Comparison of ENCODE assay signal across 18 cellular contexts in genomic region chr11:126924381-126924780, GRCh38.
DNase-seq lines count a peak whose midpoint lies in the region; ATAC-seq and TF ChIP-seq lines count a peak whose summit lies in the region.
"Had no signal": no experiment of that assay in that cellular context is flagged by ENCODE, and none has a peak within 500 bp of the region (broad histone marks: within the 10 kb centered on the region; RNA-seq: fewer than 3 reads in every experiment).

No MANE protein-coding gene starts in this region.

- H3K18ac ChIP-seq in neuronal stem cell (ENCODE audit: low read length), result no peak overlapping the region

- H3K27me3 ChIP-seq in neuronal stem cell (ENCODE audit: control insufficient read depth in 3 of 3, insufficient read depth in 3 of 3, low read depth in 1 of 3, low read length in 3 of 3), result no peaks in the 10 kb centered on the region
- H3K27me3 ChIP-seq in psoas muscle (ENCODE audit: insufficient read depth in 3 of 3, low read length in 2 of 3), result peaks cover 0 to 6% (median 5%) of the 10 kb centered on the region in 3 donors
- H3K27me3 ChIP-seq: BE2C, BLaER1 had no signal

- no peak overlapping the region for H2BK120ac ChIP-seq in neuronal stem cell (ENCODE audit: low read depth, low read length)

- intact Hi-C loops in psoas muscle (cut with DNase I), result no loop called here

- no peak overlapping the region for H3K14ac ChIP-seq in neuronal stem cell (ENCODE audit: low read length)

- no peak overlapping the region for H2BK12ac ChIP-seq in neuronal stem cell (ENCODE audit: low read length)

- H3K27ac ChIP-seq in angular gyrus (ENCODE audit: low read depth, low read length) (peak overlapping the region; percentile 62), neuronal stem cell (replicated peaks; ENCODE audit: low read length) (no peak overlapping the region), psoas muscle (no peak overlapping the region)
- H3K27ac ChIP-seq: BLaER1 had no signal

- no peak overlapping the region for H2AFZ ChIP-seq in neuronal stem cell (ENCODE audit: low read length)

- no peak overlapping the region for H2AK5ac ChIP-seq in neuronal stem cell (ENCODE audit: low read depth, low read length)

- H3K4me2 ChIP-seq in neuronal stem cell (ENCODE audit: insufficient read depth, low read length, poor library complexity, severe bottlenecking), result no peak overlapping the region
- H3K4me2 ChIP-seq: BLaER1 had no signal

- WGBS in neuronal stem cell (ENCODE audit: extremely low coverage in 2 of 2, insufficient read length in 2 of 2, insufficient replicate concordance in 1 of 2), 2 donors, result no CpG with 5 or more reads among the region's 4 CpGs
- WGBS in psoas muscle, 3 donors, result 40 to 51% (median 44%) methylated on average over 4 of the region's 4 CpGs

- no peak for ATAC-seq in psoas muscle

- no peak overlapping the region for H3K23ac ChIP-seq in neuronal stem cell (ENCODE audit: low read depth, low read length, poor library complexity)

- TF ChIP-seq CTCF in psoas muscle (IDR thresholded peaks at IDR 0.05), result no peak

- no peaks in the 10 kb centered on the region for H3K9me3 ChIP-seq in neuronal stem cell (replicated peaks in 1 of 2; ENCODE audit: control insufficient read depth in 2 of 2, insufficient read depth in 1 of 2, low read depth in 1 of 2, low read length in 2 of 2)
- H3K9me3 ChIP-seq in psoas muscle, result no peaks in the 10 kb centered on the region
- H3K9me3 ChIP-seq: BE2C, BLaER1 had no signal

- no peaks in the 10 kb centered on the region for H3K79me1 ChIP-seq in neuronal stem cell (ENCODE audit: low read depth, low read length)

- H3K36me3 ChIP-seq in neuronal stem cell (replicated peaks in 1 of 2; ENCODE audit: control insufficient read depth in 2 of 2, insufficient read depth in 2 of 2, low read length in 2 of 2) (no peaks in the 10 kb centered on the region), psoas muscle (ENCODE audit: insufficient read depth in 1 of 2, low read depth in 1 of 2) (no peaks in the 10 kb centered on the region)
- H3K36me3 ChIP-seq: BE2C, BLaER1 had no signal

- H2BK5ac ChIP-seq in neuronal stem cell (ENCODE audit: low read length), result no peak overlapping the region

- peak overlapping the region; percentile 1 for H4K91ac ChIP-seq in neuronal stem cell (ENCODE audit: low read depth, low read length, poor library complexity)

- no peak overlapping the region for H4K8ac ChIP-seq in neuronal stem cell (ENCODE audit: low read depth, low read length)

- no peak overlapping the region for H2BK15ac ChIP-seq in neuronal stem cell (ENCODE audit: low read length)

- no peak overlapping the region for H3K4ac ChIP-seq in neuronal stem cell (ENCODE audit: low read length)

- peaks cover 0 to 1% of the 10 kb centered on the region in 2 donors for H3K4me1 ChIP-seq in neuronal stem cell (ENCODE audit: control insufficient read depth in 2 of 2, insufficient read depth in 1 of 2, low read depth in 1 of 2, low read length in 2 of 2)
- no peaks in the 10 kb centered on the region for H3K4me1 ChIP-seq in psoas muscle
- H3K4me1 ChIP-seq: BE2C had no signal

- no peak overlapping the region for H3K4me3 ChIP-seq in neuronal stem cell (ENCODE audit: low read length in 2 of 2)
- no peak overlapping the region for H3K4me3 ChIP-seq in psoas muscle
- H3K4me3 ChIP-seq: BLaER1 had no signal

- no peak for DNase-seq in neuronal stem cell (ENCODE audit: low spot score)
- DNase-seq in epidermal melanocyte (ENCODE audit: insufficient read length, low spot score), result no peak
- DNase-seq in psoas muscle, result no peak
- no peak for DNase-seq in DMS53 treated with DMSO at 0.1 percent for 48 hours (lab: John Stamatoyannopoulos, UW; ENCODE audit: unreplicated experiment)
- DNase-seq: 8988T; ACHN; BE2C; CD4-positive, alpha-beta memory T cell; CD4-positive, CD25-positive, alpha-beta regulatory T cell; CD8-positive, alpha-beta memory T cell; COR-L47; DMS 273 treated with DMSO at 0.1 percent for 48 hours; DMS153; DMS53; DMS79 treated with DMSO at 0.1 percent for 48 hours; GF-D8 had no signal

- no peak overlapping the region for H3K9ac ChIP-seq in neuronal stem cell (ENCODE audit: low read depth, low read length, poor library complexity)
- H3K9ac ChIP-seq: BLaER1 had no signal
